Comparison of ENCODE assay signal across 27 cellular contexts in the genomic region with DNA sequence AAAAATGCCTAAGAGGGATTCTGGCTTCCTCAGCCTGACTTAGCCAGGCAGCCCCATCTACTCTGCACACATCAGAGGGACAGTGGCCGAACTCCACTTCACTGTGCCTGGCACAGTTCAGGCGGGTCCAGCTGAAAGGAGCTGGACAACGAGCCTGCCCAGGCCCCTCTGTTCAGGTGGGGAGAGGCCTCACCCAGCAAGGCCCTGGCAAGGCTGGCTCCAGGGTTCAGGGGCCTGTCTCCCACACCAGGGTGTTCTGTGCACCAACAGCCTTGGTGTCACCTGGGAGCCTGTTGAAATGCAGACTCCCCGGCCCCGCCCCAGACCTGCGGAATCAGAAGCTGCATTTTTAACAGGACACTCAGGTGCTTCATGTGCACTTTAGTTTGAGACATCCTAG. TPM values are rescaled to one million over a fixed set of nuclear protein-coding genes. Genes with fewer than 3 reads are reported as not detected.
"Had no signal": no experiment of that assay in that cellular context is flagged by ENCODE, and none has a peak within 500 bp of the region (broad histone marks: within the 10 kb centered on the region; RNA-seq: fewer than 3 reads in every experiment).

No MANE protein-coding gene starts in this region.

- H3K27ac ChIP-seq: colonic mucosa, heart right ventricle, left lung, pancreas, right lobe of liver, thyroid gland, vagina had no signal

- H3K36me3 Mint-ChIP-seq: naive thymus-derived CD8-positive, alpha-beta T cell had no signal

- DNase-seq: colonic mucosa; effector CD8-positive, alpha-beta T cell; heart right ventricle; left cardiac atrium; nephron progenitor cell; occipital lobe; pancreas; right lobe of liver; stimulated activated naive CD4-positive, alpha-beta T cell treated with Interleukin-2 at 50 U/mL for 16 hours; stomach had no signal

- H3K4me1 ChIP-seq: colonic mucosa, right lobe of liver had no signal

- H3K4me3 Mint-ChIP-seq: dendritic cell treated with granulocyte-macrophage colony-stimulating factor and Interleukin-4, amounts not matched to agents 40 ng/mL and 50 ng/mL, for 4 days; endodermal cell; nephron progenitor cell; stimulated activated effector memory CD8-positive, alpha-beta T cell treated with anti-CD3 and anti-CD28 coated beads, Interleukin-12 subunit alpha, Interleukin-12 subunit beta, amount 100 ng/mL, for 72 hours had no signal

- H3K27ac Mint-ChIP-seq: dendritic cell treated with granulocyte-macrophage colony-stimulating factor and Interleukin-4, amounts not matched to agents 40 ng/mL and 50 ng/mL, for 4 days; endodermal cell; nephron progenitor cell; stimulated activated effector memory CD8-positive, alpha-beta T cell treated with anti-CD3 and anti-CD28 coated beads, Interleukin-12 subunit alpha, Interleukin-12 subunit beta, amount 100 ng/mL, for 72 hours had no signal

- H3K9me3 Mint-ChIP-seq: dendritic cell treated with granulocyte-macrophage colony-stimulating factor and Interleukin-4, amounts not matched to agents 40 ng/mL and 50 ng/mL, for 4 days; endodermal cell; naive thymus-derived CD8-positive, alpha-beta T cell; stimulated activated effector memory CD8-positive, alpha-beta T cell treated with anti-CD3 and anti-CD28 coated beads, Interleukin-12 subunit alpha, Interleukin-12 subunit beta, amount 100 ng/mL, for 72 hours had no signal

- H3K36me3 ChIP-seq: colonic mucosa, left lung, pancreas, right lobe of liver, thyroid gland, vagina had no signal

- H3K9me3 ChIP-seq: colonic mucosa, heart right ventricle, left lung, pancreas, right lobe of liver, stomach, thyroid gland, vagina had no signal

- H3K4me3 ChIP-seq: colonic mucosa, heart right ventricle, left lung, pancreas, right lobe of liver, stomach, thyroid gland, vagina had no signal

- ATAC-seq: heart right ventricle; left cardiac atrium; pancreas; stimulated activated effector memory CD8-positive, alpha-beta T cell treated with anti-CD3 and anti-CD28 coated beads, Interleukin-12 subunit alpha, Interleukin-12 subunit beta, amount 100 ng/mL, for 72 hours had no signal

- H3K27me3 ChIP-seq: colonic mucosa, pancreas, thyroid gland, vagina had no signal

RNA-seq across cellular contexts. Expression of gene FAM181A, which starts 9.8 kb away (rescaled TPM):
- total RNA-seq: chondrocyte; colonic mucosa; endodermal cell; epithelial cell of proximal tubule; heart right ventricle; kidney epithelial cell; left cardiac atrium; lower leg skin; lung microvascular endothelial cell; myocyte; naive thymus-derived CD8-positive, alpha-beta T cell; pancreas; posterior vena cava; right lobe of liver; stomach; subcutaneous adipose tissue; ureter; vagina had no signal
- polyA plus RNA-seq: heart right ventricle; naive thymus-derived CD8-positive, alpha-beta T cell; pancreas; stomach had no signal

RNA-seq across cellular contexts. Expression of gene ASB2, which starts 39.4 kb away (rescaled TPM):
- total RNA-seq: lung microvascular endothelial cell, occipital lobe, temporal lobe had no signal
